In the genomic region with DNA sequence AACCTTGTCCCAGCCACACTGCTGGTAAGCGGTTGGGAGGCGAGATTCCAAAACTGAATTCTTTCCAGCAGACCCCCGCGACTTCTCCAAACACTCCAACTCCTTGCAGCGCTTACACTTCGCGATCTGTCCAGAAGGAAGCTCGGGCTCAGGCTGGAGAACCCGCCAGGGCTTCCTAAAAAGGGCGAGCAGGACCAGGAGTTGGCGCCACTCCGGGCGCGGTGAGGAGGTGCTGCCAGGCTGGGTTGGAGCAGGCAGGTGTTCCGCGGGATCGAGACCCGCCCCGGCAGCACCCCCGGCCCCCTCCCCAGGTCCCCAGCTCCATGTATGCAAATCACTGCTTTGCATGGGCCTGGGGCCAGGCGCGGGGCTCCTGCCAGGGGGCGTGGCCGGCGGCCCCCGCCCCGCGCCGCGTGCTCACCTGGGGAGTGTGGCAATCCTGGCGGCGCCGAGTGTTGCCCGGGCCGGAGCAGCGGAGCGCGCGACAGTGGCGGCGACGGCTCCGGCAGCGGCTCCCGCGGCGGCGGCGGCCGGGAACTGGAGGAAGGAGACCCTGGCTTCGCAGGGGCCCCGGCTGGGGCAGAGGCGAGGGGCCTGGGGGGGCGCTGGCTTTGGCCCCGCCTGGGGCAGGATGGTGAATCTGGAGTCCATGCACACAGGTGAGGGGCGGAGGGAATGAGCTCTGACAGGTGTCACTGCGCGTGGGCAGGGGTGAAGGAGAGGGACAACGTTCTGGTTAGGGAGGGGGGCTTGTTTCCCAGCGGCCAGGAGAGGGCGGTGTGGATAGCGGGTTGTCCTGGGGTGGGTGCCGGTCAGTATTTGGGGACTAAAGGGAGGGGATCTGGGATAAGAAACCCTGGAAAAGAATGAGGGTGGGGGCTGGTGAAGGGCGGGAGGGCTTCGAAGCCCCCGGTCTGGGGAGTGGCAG, we compare ENCODE assay signal across 12 cellular contexts. TPM values are rescaled to one million over a fixed set of nuclear protein-coding genes. Genes with fewer than 3 reads are reported as not detected.
A peak's percentile ranks its signal among the peaks of the same experiment; 100 is the strongest.
DNase-seq lines count a peak whose midpoint lies in the region; ATAC-seq and TF ChIP-seq lines count a peak whose summit lies in the region.
"Had no signal": no experiment of that assay in that cellular context is flagged by ENCODE, and none has a peak within 500 bp of the region (broad histone marks: within the 10 kb centered on the region; RNA-seq: fewer than 3 reads in every experiment).

Gene POU2F3, plus strand, starts transcription at position 428 of the 928 bp plus-strand sequence. Its CDS starts 204 bp downstream, at position 632.

- WGBS in hepatocyte (ENCODE audit: low lambda C conversion rate, missing lambda C conversion rate) = 6% methylated on average over 50 of the region's 66 CpGs
- WGBS in spleen, 5 donors = 9 to 17% (median 10%) methylated on average over 25 to 66 of the region's 66 CpGs

- DNase-seq in NCI-H345 (lab: John Stamatoyannopoulos, UW) (peak; percentile 32), NCI-H345 treated with DMSO at 0.1 percent for 48 hours (lab: John Stamatoyannopoulos, UW; ENCODE audit: unreplicated experiment) (no peak), NCI-H526 treated with DMSO at 0.1 percent for 48 hours (lab: John Stamatoyannopoulos, UW) (peak; percentile 99), hepatocyte (ENCODE audit: low spot score) (peak; percentile 62), spleen (peak; percentile 64), middle frontal gyrus (ENCODE audit: extremely low spot score, low spot score) (no peak)
- DNase-seq: KG1, tibial artery had no signal

- ATAC-seq in GM18861 (IDR thresholded peaks at IDR 0.05; ENCODE audit: unreplicated experiment) (no peak), HG03025 (IDR thresholded peaks at IDR 0.05; ENCODE audit: low FRiP score, unreplicated experiment) (no peak)

- no peak within 1 kb of the TSS for H2AFZ ChIP-seq in hepatocyte

- intact Hi-C loops in spleen (cut with DNase I; ENCODE audit: low total_unique reads) = no loop called here

- no peak within 1 kb of the TSS for H3K27ac ChIP-seq in hepatocyte
- no peak within 1 kb of the TSS for H3K27ac ChIP-seq in spleen
- H3K27ac ChIP-seq: BLaER1 treated with 17β-estradiol and CSF1 and Interleukin-3, amounts not matched to agents 10 nM and 100 nM; SJSA1; tibial artery had no signal

- H3K4me3 ChIP-seq in hepatocyte = no peak within 1 kb of the TSS
- peak within 1 kb of the TSS in 1 of 8 donors; percentile 19 for H3K4me3 ChIP-seq in spleen
- H3K4me3 ChIP-seq: BLaER1 treated with 17β-estradiol and CSF1 and Interleukin-3, amounts not matched to agents 10 nM and 100 nM; SJSA1; tibial artery had no signal

- peak within 1 kb of the TSS; percentile 87 for H3K4me2 ChIP-seq in hepatocyte
- H3K4me2 ChIP-seq: BLaER1 treated with 17β-estradiol and CSF1 and Interleukin-3, amounts not matched to agents 10 nM and 100 nM had no signal

- H3K4me1 ChIP-seq in hepatocyte (ENCODE audit: insufficient read depth) (peaks cover 3% of the 10 kb centered on the region), spleen (peaks cover 0 to 9% (median 3%) of the 10 kb centered on the region in 6 donors)
- H3K4me1 ChIP-seq: SJSA1 had no signal

- TF ChIP-seq CTCF in hepatocyte (IDR thresholded peaks at IDR 0.05; ENCODE audit: poor library complexity) (peak; percentile 34), spleen (IDR thresholded peaks at IDR 0.05 in 8 of 11, conservative IDR thresholded peaks at IDR 0.05 in 3 of 11) (no peak)

- H3K9me3 ChIP-seq in hepatocyte (ENCODE audit: low read depth) = no peaks in the 10 kb centered on the region
- H3K9me3 ChIP-seq in spleen = no peaks in the 10 kb centered on the region
- H3K9me3 ChIP-seq: BLaER1 treated with 17β-estradiol and CSF1 and Interleukin-3, amounts not matched to agents 10 nM and 100 nM; SJSA1; tibial artery had no signal

- no peaks in the 10 kb centered on the region for H4K20me1 ChIP-seq in hepatocyte (ENCODE audit: insufficient read depth, poor library complexity, severe bottlenecking)

- H3K9me2 ChIP-seq in hepatocyte (replicated peaks; ENCODE audit: insufficient read depth) = no peaks in the 10 kb centered on the region

- H3K36me3 ChIP-seq in hepatocyte (replicated peaks; ENCODE audit: insufficient read depth, low read depth) = no peaks in the 10 kb centered on the region
- H3K36me3 ChIP-seq in spleen = no peaks in the 10 kb centered on the region
- H3K36me3 ChIP-seq: BLaER1 treated with 17β-estradiol and CSF1 and Interleukin-3, amounts not matched to agents 10 nM and 100 nM; SJSA1; tibial artery had no signal

- peaks cover 65% of the 10 kb centered on the region for H3K27me3 ChIP-seq in hepatocyte
- H3K27me3 ChIP-seq in spleen (replicated peaks in 1 of 7) = peaks cover 3 to 88% (median 31%) of the 10 kb centered on the region in 7 donors
- H3K27me3 ChIP-seq: SJSA1 had no signal

- no peaks in the 10 kb centered on the region for H3K79me2 ChIP-seq in hepatocyte

- TF ChIP-seq POLR2A in spleen (IDR thresholded peaks at IDR 0.05) = no peak

RNA-seq across cellular contexts. Expression of gene POU2F3, which starts in this region (rescaled TPM):
- total RNA-seq in hepatocyte = 0.24 TPM in 1 of 2 replicates, not detected in the other
- 0.21 TPM in 1 of 2 replicates, not detected in the other for polyA plus RNA-seq in hepatocyte
- under 1 TPM in 3 of 7 donors, not detected in 4; 0.22 to 0.27 (median 0.26) TPM for total RNA-seq in spleen
- polyA plus RNA-seq in spleen = under 1 TPM; 0.04 to 0.16 (median 0.05) TPM
- total RNA-seq: SJSA1 had no signal

Comparison
In these comparisons a context has a peak if more than half of its experiments do, and no peak if none do; other contexts are left out.
1. DNase-seq: peak in NCI-H345 (single experiment) and NCI-H526 treated with DMSO at 0.1 percent for 48 hours (single experiment); none in NCI-H345 treated with DMSO at 0.1 percent for 48 hours (single experiment) and middle frontal gyrus (single experiment).
2. Peak in DNase-seq and H3K4me2 ChIP-seq in hepatocyte; RNA of the gene not detected or under 1 TPM.
3. Peak in DNase-seq in spleen; RNA of the gene not detected or under 1 TPM.